8 cellular contexts compared by ENCODE assay signal in genomic region chr20:13458860-13459451, GRCh38.
DNase-seq lines count a peak whose midpoint lies in the region; FAIRE-seq and TF ChIP-seq lines count a peak whose summit lies in the region.

No MANE protein-coding gene starts in this region.

- H3K9me2 ChIP-seq in Loucy (replicated peaks; ENCODE audit: low read depth, low read length), result no peaks in the 10 kb centered on the region

- H3K79me2 ChIP-seq in Loucy (ENCODE audit: insufficient read depth, low read length), result no peaks in the 10 kb centered on the region

- H3K4me3 ChIP-seq in GM12865 (ENCODE audit: low read depth, low read length), result no peak overlapping the region
- no peak overlapping the region for H3K4me3 ChIP-seq in HFF-Myc (replicated peaks; ENCODE audit: low read depth, low read length)
- H3K4me3 ChIP-seq in Loucy (ENCODE audit: low read length, poor library complexity, severe bottlenecking), result no peak overlapping the region

- DNase-seq in GM12865 (ENCODE audit: low read depth) (peak; percentile 57), HFF-Myc (ENCODE audit: extremely low read depth, low read depth) (no peak), iPS-NIHi11 (ENCODE audit: low spot score) (peak; percentile 64), T-helper 9 cell (no peak), NCI-H128 (lab: John Stamatoyannopoulos, UW; ENCODE audit: unreplicated experiment) (no peak)
- DNase-seq in activated CD4-positive, alpha-beta T cell treated with anti-CD3 and anti-CD28 coated beads, Interleukin-2, amount 50 U/mL, for 48 hours, result peak; percentile 2 to 5

- no peaks in the 10 kb centered on the region for H3F3A ChIP-seq in Loucy (ENCODE audit: low read depth)

- peak; percentile 80 for TF ChIP-seq CTCF in GM12865 (IDR thresholded peaks at IDR 0.05; ENCODE audit: insufficient read depth, low read depth, low read length, missing control alignments)
- peak; percentile 81 for TF ChIP-seq CTCF in HFF-Myc (IDR thresholded peaks at IDR 0.05; ENCODE audit: low read depth, low read length, missing control alignments)
- peak; percentile 85 for TF ChIP-seq CTCF in Loucy (conservative IDR thresholded peaks at IDR 0.05; ENCODE audit: low read length)

- H4K20me1 ChIP-seq in Loucy (ENCODE audit: insufficient read depth, low read length, poor library complexity, severe bottlenecking), result no peaks in the 10 kb centered on the region

- no peaks in the 10 kb centered on the region for H3K27me3 ChIP-seq in Loucy (ENCODE audit: insufficient read depth, low read length, poor library complexity, severe bottlenecking)

- no peaks in the 10 kb centered on the region for H3K9me3 ChIP-seq in Loucy (ENCODE audit: insufficient read depth, low read depth, low read length)

- no peak overlapping the region for H3K9ac ChIP-seq in Loucy (ENCODE audit: low read depth, low read length, poor library complexity, severe bottlenecking)

- no peaks in the 10 kb centered on the region for H3K4me1 ChIP-seq in Loucy (ENCODE audit: insufficient read depth, low read length, poor library complexity, severe bottlenecking)

- H2AFZ ChIP-seq in Loucy (ENCODE audit: low read length), result no peak overlapping the region

- H3K4me2 ChIP-seq in Loucy (ENCODE audit: low read depth, low read length, poor library complexity, severe bottlenecking), result no peak overlapping the region

- no peaks in the 10 kb centered on the region for H3K36me3 ChIP-seq in Loucy (ENCODE audit: insufficient read depth, low read length)

- FAIRE-seq in A204.1 (lab: Jason Lieb, UNC), result peak; percentile 70

Comparison
In these comparisons a context has a peak if more than half of its experiments do, and no peak if none do; other contexts are left out.
1. DNase-seq: peak in GM12865 (single experiment), activated CD4-positive, alpha-beta T cell treated with anti-CD3 and anti-CD28 coated beads, Interleukin-2, amount 50 U/mL, for 48 hours (2 of 2) and iPS-NIHi11 (single experiment); none in HFF-Myc (single experiment), T-helper 9 cell (single experiment) and NCI-H128 (single experiment).
2. Peak in every context shown above with its lines, with median percentiles within 50 percentile points of each other: CTCF ChIP-seq.